In genomic region chr1:101440484-101440883, GRCh38 we compare ENCODE assay signal across 30 cellular contexts.
"Had no signal": no experiment of that assay in that cellular context is flagged by ENCODE, and none has a peak within 500 bp of the region (broad histone marks: within the 10 kb centered on the region; RNA-seq: fewer than 3 reads in every experiment).

No MANE protein-coding gene starts in this region.

- H3K36me3 Mint-ChIP-seq: activated naive CD4-positive, alpha-beta T cell treated with anti-CD3 and anti-CD28 coated beads, Interleukin-2, amount 50 U/mL, for 72 hours had no signal

- H3K9me3 ChIP-seq: adrenal gland, body of pancreas, breast epithelium, MG63, SJCRH30 had no signal

- H3K9me3 Mint-ChIP-seq: activated naive CD4-positive, alpha-beta T cell treated with anti-CD3 and anti-CD28 coated beads for 36 hours; activated naive CD4-positive, alpha-beta T cell treated with anti-CD3 and anti-CD28 coated beads, Interleukin-2, amount 50 U/mL, for 72 hours; activated T-cell treated with anti-CD3 and anti-CD28 coated beads, Interleukin-2, amount 50 U/mL, for 4 hours; activated T-helper 1 cell treated with anti-CD3 and anti-CD28 coated beads, Interleukin-12 subunit alpha, Interleukin-12 subunit beta, Interleukin-2, Interleukin-4 antibody, amounts not matched to agents 30 ng/mL and 10 ng/mL and 1 ng/mL, durations not matched to agents 14 hours and 24 hours and 36 hours had no signal

- H3K27ac ChIP-seq: adrenal gland, body of pancreas, breast epithelium, SJCRH30, WERI-Rb-1 had no signal

- H3K27ac Mint-ChIP-seq: activated naive CD4-positive, alpha-beta T cell treated with anti-CD3 and anti-CD28 coated beads for 36 hours; activated naive CD4-positive, alpha-beta T cell treated with anti-CD3 and anti-CD28 coated beads, Interleukin-2, amount 50 U/mL, for 72 hours; activated T-helper 1 cell treated with anti-CD3 and anti-CD28 coated beads, Interleukin-12 subunit alpha, Interleukin-12 subunit beta, Interleukin-2, Interleukin-4 antibody, amounts not matched to agents 30 ng/mL and 10 ng/mL and 1 ng/mL, durations not matched to agents 14 hours and 24 hours and 36 hours had no signal

- H3K4me1 ChIP-seq: adrenal gland, body of pancreas, breast epithelium, SJCRH30 had no signal

- H3K36me3 ChIP-seq: adrenal gland, breast epithelium, MG63, SJCRH30, WERI-Rb-1 had no signal

- H3K4me3 ChIP-seq: adrenal gland, body of pancreas, breast epithelium, MG63, SJCRH30 had no signal

- DNase-seq: activated CD4-positive, alpha-beta T cell treated with anti-CD3 and anti-CD28 coated beads for 1 hour; activated CD4-positive, alpha-beta T cell treated with anti-CD3 and anti-CD28 coated beads for 48 hours; activated CD4-positive, CD25-positive, alpha-beta regulatory T cell; activated CD8-positive, alpha-beta memory T cell treated with anti-CD3 and anti-CD28 coated beads, Interleukin-2, amount 50 U/mL, for 4 hours; activated gamma-delta T cell treated with Interleukin-2 at 50 U/mL for 16 hours; activated naive CD4-positive, alpha-beta T cell treated with anti-CD3 and anti-CD28 coated beads for 36 hours; activated T-cell treated with anti-CD3 and anti-CD28 coated beads for 4 hours; activated T-cell treated with anti-CD3 and anti-CD28 coated beads, Interleukin-2, amount 50 U/mL, for 4 hours; adrenal gland; body of pancreas; cerebellar nuclear complex; Kasumi-1; MG63; NCI-H1048; NCI-H1105 treated with DMSO at 0.1 percent for 48 hours; NCI-H1436; NCI-H1694; NCI-H1930; NCI-H2081 treated with DMSO at 0.1 percent for 48 hours; NCI-H345; NCI-H524 treated with DMSO at 0.1 percent for 48 hours; SHP77; SJCRH30; SW 1271; T1000; WERI-Rb-1 had no signal

- H3K27me3 ChIP-seq: adrenal gland, body of pancreas, breast epithelium, MG63, SJCRH30 had no signal

- ATAC-seq: activated naive CD4-positive, alpha-beta T cell treated with anti-CD3 and anti-CD28 coated beads, Interleukin-2, amount 50 U/mL, for 72 hours; activated T-cell treated with anti-CD3 and anti-CD28 coated beads, Interleukin-2, amount 50 U/mL, for 4 hours; body of pancreas; Panc1 had no signal

- H3K4me3 Mint-ChIP-seq: activated naive CD4-positive, alpha-beta T cell treated with anti-CD3 and anti-CD28 coated beads for 36 hours; activated T-cell treated with anti-CD3 and anti-CD28 coated beads, Interleukin-2, amount 50 U/mL, for 4 hours; activated T-helper 1 cell treated with anti-CD3 and anti-CD28 coated beads, Interleukin-12 subunit alpha, Interleukin-12 subunit beta, Interleukin-2, Interleukin-4 antibody, amounts not matched to agents 30 ng/mL and 10 ng/mL and 1 ng/mL, durations not matched to agents 14 hours and 24 hours and 36 hours had no signal
